Comparison of ENCODE assay signal across 8 cellular contexts in genomic region chr22:17172172-17172833, GRCh38. TPM values are rescaled to one million over a fixed set of nuclear protein-coding genes. Genes with fewer than 3 reads are reported as not detected.
A peak's percentile ranks its signal among the peaks of the same experiment; 100 is the strongest.
DNase-seq lines count a peak whose midpoint lies in the region; ATAC-seq and TF ChIP-seq lines count a peak whose summit lies in the region.

No MANE protein-coding gene starts in this region.

- peaks cover 10% of the 10 kb centered on the region for H3K4me1 ChIP-seq in ovary (ENCODE audit: insufficient read depth)

- peak overlapping the region; percentile 66 to 87 (median 70) for H3K4me3 Mint-ChIP-seq in T-cell

- no peak for TF ChIP-seq POLR2A in ovary (IDR thresholded peaks at IDR 0.05)

- DNase-seq in T-cell (peak in 1 of 34 experiments; percentile 5), foreskin fibroblast (no peak), ovary (peak in 4 of 5 donors; percentile 19 to 47 (median 46)), NCI-H2029 treated with DMSO at 0.1 percent for 48 hours (lab: John Stamatoyannopoulos, UW) (no peak), NOMO-1 (lab: John Stamatoyannopoulos, UW; ENCODE audit: unreplicated experiment in 2 of 2) (no peak)

- no peak for ATAC-seq in T-cell (replicated peaks in 1 of 4)
- no peak for ATAC-seq in HG03108 (IDR thresholded peaks at IDR 0.05; ENCODE audit: unreplicated experiment)
- no peak for ATAC-seq in HG03460 (IDR thresholded peaks at IDR 0.05; ENCODE audit: unreplicated experiment)

- TF ChIP-seq CTCF in GM12875 (IDR thresholded peaks at IDR 0.05; ENCODE audit: borderline replicate concordance, insufficient read depth, low read depth, low read length) = no peak
- TF ChIP-seq CTCF in foreskin fibroblast (IDR thresholded peaks at IDR 0.05; ENCODE audit: low read depth, low read length) = no peak
- TF ChIP-seq CTCF in ovary (IDR thresholded peaks at IDR 0.05) = no peak

- peak overlapping the region; percentile 74 to 76 for H3K27ac ChIP-seq in ovary

- no peaks in the 10 kb centered on the region for H3K36me3 Mint-ChIP-seq in T-cell

- H3K27me3 ChIP-seq in ovary = no peaks in the 10 kb centered on the region

- POLR2A ChIA-PET in T-cell (lab: Charles Lee) = interaction anchor here (0.5 to 1.7 kb wide), 4 partner anchors 18 to 329 kb away, joined by 3 to 10 read pairs (median 6); no protein-coding TSS in a partner anchor

- CTCF ChIA-PET in T-cell (lab: Charles Lee) = interaction anchor here (0.5 to 5.1 kb wide), 32 partner anchors 9 to 334 kb away, joined by 3 to 54 read pairs (median 4); partner anchors contain the start of gene ADA2 (in 1 of the 2)

- intact Hi-C loops in ovary (cut with DNase I) = loop anchor here (5.0 to 10.0 kb wide), 3 partner anchors 322 to 332 kb away; no protein-coding TSS in a partner anchor

- H3K27ac Mint-ChIP-seq in T-cell = peak overlapping the region in 1 of 2 donors; percentile 34

- H3K36me3 ChIP-seq in ovary = no peaks in the 10 kb centered on the region

- TF ChIP-seq EP300 in ovary (IDR thresholded peaks at IDR 0.05) = no peak

- H3K9me3 ChIP-seq in ovary = no peaks in the 10 kb centered on the region

- H3K9me3 Mint-ChIP-seq in T-cell = no peaks in the 10 kb centered on the region

- H3K4me1 Mint-ChIP-seq in T-cell = peaks cover 5 to 8% (median 7%) of the 10 kb centered on the region in 3 donors

- H3K4me3 ChIP-seq in GM12875 (ENCODE audit: low read depth, low read length) = peak overlapping the region; percentile 65
- H3K4me3 ChIP-seq in foreskin fibroblast (ENCODE audit: low read depth in 1 of 2, low read length in 2 of 2) = peak overlapping the region; percentile 63 to 71
- H3K4me3 ChIP-seq in ovary = peak overlapping the region; percentile 61

- WGBS in ovary, 3 donors = 51 to 54% (median 52%) methylated on average over 17 of the region's 17 CpGs

- H3K27me3 Mint-ChIP-seq in T-cell = no peaks in the 10 kb centered on the region

RNA-seq across cellular contexts. Expression of gene HDHD5, which starts 13.2 kb away (rescaled TPM):
- total RNA-seq in T-cell (10 to 100 TPM; 17.6 to 34.2 (median 30.1) TPM), ovary (10 to 100 TPM; 17.2 to 29.5 (median 24.5) TPM)
- 10 to 100 TPM in 1 of 2 donors, 1 to 10 TPM in 1; 8.9 to 23.4 TPM for polyA plus RNA-seq in ovary

RNA-seq across cellular contexts. Expression of gene ADA2, which starts 46.9 kb away (rescaled TPM):
- total RNA-seq in T-cell (100 to 1,000 TPM in 3 of 5 donors, 10 to 100 TPM in 2; 88.0 to 146 (median 117) TPM), ovary (10 to 100 TPM in 4 of 7 donors, 1 to 10 TPM in 3; 2.0 to 15.7 (median 12.3) TPM)
- polyA plus RNA-seq in ovary = 10 to 100 TPM; 13.4 to 41.6 TPM

RNA-seq across cellular contexts. Expression of gene TMEM121B, which starts 51.1 kb away (rescaled TPM):
- total RNA-seq in T-cell (under 1 TPM in 3 of 5 donors, not detected in 2; 0.13 to 0.19 (median 0.15) TPM), ovary (1 to 10 TPM in 1 of 7 donors, under 1 TPM in 6; 0.12 to 1.1 (median 0.53) TPM)
- under 1 TPM; 0.17 to 0.67 TPM for polyA plus RNA-seq in ovary

Comparison
In these comparisons a context has a peak if more than half of its experiments do, and no peak if none do; other contexts are left out.
1. DNase-seq: peak in ovary (4 of 5); none in foreskin fibroblast (0 of 2), NCI-H2029 treated with DMSO at 0.1 percent for 48 hours (single experiment) and NOMO-1 (0 of 2).
2. RNA of gene ADA2, which starts 46.9 kb away (total RNA-seq): 88.0 to 146 TPM in T-cell; 2.0 to 15.7 TPM in ovary; every median in the first group is over 4 times any median in the second.
3. Peak in every context shown above with its lines, with median percentiles within 50 percentile points of each other: H3K4me3 ChIP-seq.